Comparison of ENCODE assay signal across 10 cellular contexts in genomic region chr12:96233941-96234461, GRCh38. TPM values are rescaled to one million over a fixed set of nuclear protein-coding genes. Genes with fewer than 3 reads are reported as not detected.
DNase-seq lines count a peak whose midpoint lies in the region; ATAC-seq and TF ChIP-seq lines count a peak whose summit lies in the region.
"Had no signal": no experiment of that assay in that cellular context is flagged by ENCODE, and none has a peak within 500 bp of the region (broad histone marks: within the 10 kb centered on the region; RNA-seq: fewer than 3 reads in every experiment).

No MANE protein-coding gene starts in this region.

- ATAC-seq in GM21360 (IDR thresholded peaks at IDR 0.05; ENCODE audit: unreplicated experiment) (no peak), GM21367 (IDR thresholded peaks at IDR 0.05; ENCODE audit: unreplicated experiment) (no peak)

- TF ChIP-seq CTCF in fibroblast of pulmonary artery (IDR thresholded peaks at IDR 0.05; ENCODE audit: low read length, missing control alignments), result no peak

- DNase-seq in AG20443 (ENCODE audit: low spot score), result peak; percentile 95
- peak; percentile 39 for DNase-seq in RPMI7951 (ENCODE audit: low read depth)
- peak; percentile 99 for DNase-seq in fibroblast of pulmonary artery (ENCODE audit: low read depth)
- peak; percentile 95 for DNase-seq in occipital lobe (lab: John Stamatoyannopoulos, UW)
- DNase-seq in D341Med (ENCODE audit: low spot score), result no peak
- no peak for DNase-seq in NCI-H1417 treated with DMSO at 0.1 percent for 48 hours (lab: John Stamatoyannopoulos, UW)
- DNase-seq: DMS79, NCI-H774 had no signal

- H3K4me3 ChIP-seq in fibroblast of pulmonary artery (replicated peaks; ENCODE audit: low read depth, low read length), result no peak overlapping the region

RNA-seq across cellular contexts. Expression of gene ELK3, which starts 39.8 kb away (rescaled TPM):
- 29.5 and 37.6 TPM in 2 replicates for total RNA-seq in RPMI7951 (2014; rRNA removed; shearing (Covaris generic))
- total RNA-seq in occipital lobe, result 1.9 TPM

Comparison
In these comparisons a context has a peak if more than half of its experiments do, and no peak if none do; other contexts are left out.
1. DNase-seq: peak in AG20443 (single experiment), RPMI7951 (single experiment), fibroblast of pulmonary artery (single experiment) and occipital lobe (single experiment); none in D341Med (single experiment) and NCI-H1417 treated with DMSO at 0.1 percent for 48 hours (single experiment).
2. RNA of gene ELK3, which starts 39.8 kb away (total RNA-seq): 29.5 to 37.6 TPM in RPMI7951; 1.9 TPM in occipital lobe (single experiment); every median in the first group is over 10 times any median in the second.